In the genomic region with DNA sequence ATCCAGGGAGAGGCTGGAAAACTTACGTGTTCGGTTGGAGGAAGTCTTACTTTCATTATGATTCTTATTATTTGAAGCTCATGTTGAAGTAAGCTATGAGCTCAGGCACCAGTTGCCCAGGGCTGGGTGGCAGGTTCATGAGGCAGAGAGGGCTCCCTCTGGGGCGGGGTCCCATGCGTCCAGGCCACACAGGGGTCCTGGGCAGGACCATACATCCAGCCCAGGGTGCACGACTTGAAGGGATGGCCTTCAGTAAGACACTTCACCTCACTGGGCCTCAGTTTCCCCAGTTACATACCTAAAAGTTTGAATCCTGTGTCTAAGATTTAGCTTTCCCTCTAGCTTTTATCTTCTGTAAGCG, we compare ENCODE assay signal across 22 cellular contexts.
"Had no signal": no experiment of that assay in that cellular context is flagged by ENCODE, and none has a peak within 500 bp of the region (broad histone marks: within the 10 kb centered on the region; RNA-seq: fewer than 3 reads in every experiment).

No MANE protein-coding gene starts in this region.

- DNase-seq: cerebellar nuclear complex; colonic mucosa; dermis blood vessel endothelial cell; foreskin melanocyte; islet precursor cell; mesenchymal stem cell; midbrain; occipital lobe; retina; stimulated activated CD4-positive, alpha-beta T cell treated with anti-CD3 and anti-CD28 coated beads, Interleukin-12 subunit alpha, Interleukin-12 subunit beta, amount 100 ng/mL, for 4 hours; stimulated activated naive CD4-positive, alpha-beta T cell; stomach; substantia nigra had no signal

- H3K4me2 ChIP-seq: neural progenitor cell had no signal

- H3K36me3 ChIP-seq: colonic mucosa, neural progenitor cell, pancreas, stomach, thoracic aorta, transverse colon had no signal

- H3K9ac ChIP-seq: neural progenitor cell had no signal

- H3K4me1 ChIP-seq: pancreas, psoas muscle had no signal

- H3K27ac ChIP-seq: colonic mucosa, neural progenitor cell, pancreas, psoas muscle, skin epidermis, stomach, thoracic aorta, transverse colon had no signal

- FAIRE-seq: endothelial cell of umbilical vein, pancreas had no signal

- ATAC-seq: natural killer cell treated with Interleukin-12 subunit alpha and Interleukin-12 subunit beta and Interleukin-15 and Interleukin-18, amount 100 ng/mL, for 72 hours; pancreas; psoas muscle had no signal

- H3K27me3 ChIP-seq: colonic mucosa, neural progenitor cell, transverse colon had no signal

- H3K4me3 ChIP-seq: colonic mucosa, lung, neural progenitor cell, pancreas, psoas muscle, skin epidermis, stomach, thoracic aorta, transverse colon had no signal

- H3K9me3 ChIP-seq: colonic mucosa, pancreas, psoas muscle, stomach, thoracic aorta, transverse colon had no signal
